Comparison of ENCODE assay signal across 19 cellular contexts in the genomic region with DNA sequence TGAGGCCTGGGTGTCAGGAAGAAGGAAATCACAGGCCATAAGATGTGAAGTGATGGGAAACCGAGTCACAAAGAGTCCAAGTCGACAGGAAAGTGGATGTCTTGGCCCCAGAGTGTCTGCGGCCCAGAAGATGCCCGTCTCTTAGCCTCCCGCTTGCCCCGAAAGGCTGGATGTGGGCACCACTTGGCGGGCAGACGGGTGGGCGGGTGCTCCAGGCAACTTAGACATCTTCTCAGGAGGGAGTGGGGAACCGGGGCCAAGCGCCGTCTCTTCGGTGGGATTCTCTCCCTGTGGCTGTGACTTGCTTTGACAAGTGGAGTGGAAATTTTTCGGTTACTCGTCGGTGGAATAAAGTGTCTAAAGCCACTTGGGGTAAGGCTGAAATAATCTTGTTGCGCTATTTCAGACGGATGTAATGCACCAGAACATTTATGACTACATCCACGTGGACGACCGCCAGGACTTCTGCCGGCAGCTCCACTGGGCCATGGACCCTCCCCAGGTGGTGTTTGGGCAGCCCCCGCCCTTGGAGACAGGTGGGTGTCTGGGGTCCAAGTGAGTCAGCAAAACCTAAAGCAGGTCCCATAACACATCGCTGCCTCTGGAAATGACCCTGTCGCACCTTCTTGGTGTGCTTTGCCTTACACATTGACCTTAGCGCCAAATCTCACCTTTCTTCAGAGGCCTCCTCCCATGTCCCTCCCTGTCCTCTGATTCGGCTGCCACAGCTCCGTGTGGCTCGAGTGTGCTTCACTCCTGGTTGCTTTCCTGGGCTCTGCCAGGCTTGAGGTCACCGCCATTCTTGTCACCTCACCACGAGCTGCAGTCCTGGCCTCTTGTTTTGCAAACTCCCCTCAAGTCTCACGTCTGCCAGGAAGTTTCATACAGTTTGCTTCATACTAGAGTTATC. TPM values are rescaled to one million over a fixed set of nuclear protein-coding genes. Genes with fewer than 3 reads are reported as not detected.
DNase-seq lines count a peak whose midpoint lies in the region; ATAC-seq, FAIRE-seq and TF ChIP-seq lines count a peak whose summit lies in the region.
"Had no signal": no experiment of that assay in that cellular context is flagged by ENCODE, and none has a peak within 500 bp of the region (broad histone marks: within the 10 kb centered on the region; RNA-seq: fewer than 3 reads in every experiment).

No MANE protein-coding gene starts in this region.

- intact Hi-C loops in K562 (cut with micrococcal nuclease) (no loop called here), sigmoid colon (cut with DNase I) (no loop called here)

- H3K27ac ChIP-seq in KOPT-K1 (ENCODE audit: low read depth, low read length, poor library complexity, severe bottlenecking) (peak overlapping the region; percentile 20), K562 (ENCODE audit: extremely low read depth, low read depth, low read length) (no peak overlapping the region), sigmoid colon (no peak overlapping the region), coronary artery (no peak overlapping the region)
- H3K27ac ChIP-seq: colonic mucosa, epithelial cell of prostate, gastroesophageal sphincter, pancreas had no signal

- no peaks in the 10 kb centered on the region for H3K36me3 ChIP-seq in KOPT-K1 (ENCODE audit: insufficient read depth, low read length)
- H3K36me3 ChIP-seq in K562 (ENCODE audit: control insufficient read depth, insufficient read depth, low read length), result no peaks in the 10 kb centered on the region
- H3K36me3 ChIP-seq in sigmoid colon, result no peaks in the 10 kb centered on the region
- H3K36me3 ChIP-seq: colonic mucosa, gastroesophageal sphincter, pancreas had no signal

- TF ChIP-seq CTCF in K562 (IDR thresholded peaks at IDR 0.05 in 2 of 3, conservative IDR thresholded peaks at IDR 0.05 in 1 of 3; ENCODE audit: insufficient read depth in 2 of 3, low read depth in 1 of 3, low read length in 3 of 3) (no peak), sigmoid colon (IDR thresholded peaks at IDR 0.05) (no peak), coronary artery (IDR thresholded peaks at IDR 0.05) (no peak)

- H3K9me1 ChIP-seq in K562 (ENCODE audit: control insufficient read depth, insufficient read depth, low read length), result no peaks in the 10 kb centered on the region

- 29% methylated on average over 32 of the region's 32 CpGs for WGBS in K562 (ENCODE audit: insufficient coverage, low coverage, missing lambda C conversion rate)
- 80 to 86% methylated on average over 32 of the region's 32 CpGs for WGBS in sigmoid colon, 2 donors

- H3K9me3 ChIP-seq in KOPT-K1 (ENCODE audit: insufficient read depth, low read length, poor library complexity, severe bottlenecking), result no peaks in the 10 kb centered on the region
- no peaks in the 10 kb centered on the region for H3K9me3 ChIP-seq in K562 (replicated peaks; ENCODE audit: control insufficient read depth, insufficient read depth, low read depth, low read length)
- H3K9me3 ChIP-seq in sigmoid colon, result no peaks in the 10 kb centered on the region
- H3K9me3 ChIP-seq: colonic mucosa, gastroesophageal sphincter, MG63, pancreas had no signal

- H3K4me3 ChIP-seq in K562 (no peak overlapping the region), sigmoid colon (no peak overlapping the region), coronary artery (no peak overlapping the region)
- H3K4me3 ChIP-seq: colonic mucosa, gastroesophageal sphincter, MG63, pancreas had no signal

- TF ChIP-seq RAD21 in K562 (CRISPR knock-in tag; conservative IDR thresholded peaks at IDR 0.05 in 1 of 2, IDR thresholded peaks at IDR 0.05 in 1 of 2), result no peak

- H3K4me1 ChIP-seq in K562 (replicated peaks in 1 of 2; ENCODE audit: control insufficient read depth in 2 of 2, insufficient read depth in 2 of 2, low read length in 2 of 2) (peaks cover 0 to 34% of the 10 kb centered on the region in 2 experiments; a peak in 2 of 5 replicates), sigmoid colon (no peaks in the 10 kb centered on the region)
- H3K4me1 ChIP-seq: colonic mucosa, gastroesophageal sphincter, pancreas had no signal

- no peaks in the 10 kb centered on the region for H3K79me2 ChIP-seq in K562 (ENCODE audit: control insufficient read depth, insufficient read depth, low read length)

- no peak overlapping the region for H2AFZ ChIP-seq in K562 (ENCODE audit: low read depth, low read length)

- peak; percentile 67 for FAIRE-seq in K562 (lab: Jason Lieb, UNC)
- FAIRE-seq: pancreas, TTC549 had no signal

- POLR2A ChIA-PET in K562 (lab: Yijun Ruan, JAX), result interaction anchor here (0.7 kb wide), 1 partner anchor 12 kb away, joined by 3 read pairs; no protein-coding TSS in a partner anchor

- CTCF ChIA-PET in K562 (lab: Yijun Ruan, JAX; ENCODE audit: low intra/inter-chr PET ratio), result no interaction called here

- TF ChIP-seq EP300 in K562 (IDR thresholded peaks at IDR 0.05; ENCODE audit: low read length) (no peak), sigmoid colon (IDR thresholded peaks at IDR 0.05) (no peak)

- H3K27me3 ChIP-seq in K562 (ENCODE audit: control insufficient read depth in 2 of 2, insufficient read depth in 2 of 2, low read length in 2 of 2), result peaks cover 4 to 49% of the 10 kb centered on the region in 2 experiments; a peak in 4 of 5 replicates
- no peaks in the 10 kb centered on the region for H3K27me3 ChIP-seq in sigmoid colon
- H3K27me3 ChIP-seq: colonic mucosa, MG63, pancreas had no signal

- ATAC-seq in K562 (no peak), GM21390 (IDR thresholded peaks at IDR 0.05; ENCODE audit: unreplicated experiment) (no peak)
- ATAC-seq: gastroesophageal sphincter, pancreas had no signal

- no peak for TF ChIP-seq POLR2A in K562 (conservative IDR thresholded peaks at IDR 0.05)
- no peak for TF ChIP-seq POLR2A in sigmoid colon (IDR thresholded peaks at IDR 0.05)

- BruUV-seq in K562 (replicated peaks; lab: Mats Ljungman, UMichigan), result no TSS peak

- H4K20me1 ChIP-seq in K562 (replicated peaks; ENCODE audit: control insufficient read depth, insufficient read depth, low read length), result no peaks in the 10 kb centered on the region

- H3K9ac ChIP-seq in K562 (ENCODE audit: insufficient read depth in 1 of 2, low read depth in 2 of 2, low read length in 2 of 2), result no peak overlapping the region; a peak in 1 of 4 replicates

- DNase-seq in activated effector memory CD4-positive, alpha-beta T cell treated with anti-CD3 and anti-CD28 coated beads, Interleukin-2, amount 50 U/mL, for 16 hours, result peak; percentile 58
- DNase-seq in activated effector memory CD4-positive, alpha-beta T cell treated with Interleukin-2 at 50 U/mL for 16 hours, result no peak
- DNase-seq in K562 (ENCODE audit: extremely low read depth in 1 of 4, low spot score in 3 of 4), result no peak
- peak; percentile 50 for DNase-seq in sigmoid colon
- DNase-seq in coronary artery (ENCODE audit: low spot score), result no peak
- DNase-seq in stimulated activated CD4-positive, alpha-beta T cell treated with anti-CD3 and anti-CD28 coated beads, Interleukin-4, amount 100 ng/mL, for 24 hours, result no peak
- DNase-seq: activated gamma-delta T cell; CD8-positive, alpha-beta memory T cell; colonic mucosa; MG63; NCI-H1930; NCI-H510A; stimulated activated CD4-positive, alpha-beta T cell treated with anti-CD3 and anti-CD28 coated beads, Interleukin-2, amount 100 ng/mL, for 24 hours had no signal

- no peak overlapping the region for H3K4me2 ChIP-seq in K562 (ENCODE audit: insufficient read depth, low read length)

- in situ Hi-C loops in K562 (cut with MboI), result no loop called here

TF ChIP-seq in K562, 482 proteins besides CTCF, POLR2A, EP300 and RAD21 (continues in another document):
- TF ChIP-seq ILK (tag; IDR thresholded peaks at IDR 0.05; ENCODE audit: borderline replicate concordance, low read depth) (no peak), FOXM1 (IDR thresholded peaks at IDR 0.05; ENCODE audit: low read depth) (no peak), FOXM1 (CRISPR knock-in tag; IDR thresholded peaks at IDR 0.05; ENCODE audit: low read depth) (no peak), HOXB6 (CRISPR knock-in tag; IDR thresholded peaks at IDR 0.05; ENCODE audit: borderline replicate concordance) (no peak), THRAP3 (IDR thresholded peaks at IDR 0.05; ENCODE audit: borderline replicate concordance) (no peak)
- TF ChIP-seq, protein P1, sequence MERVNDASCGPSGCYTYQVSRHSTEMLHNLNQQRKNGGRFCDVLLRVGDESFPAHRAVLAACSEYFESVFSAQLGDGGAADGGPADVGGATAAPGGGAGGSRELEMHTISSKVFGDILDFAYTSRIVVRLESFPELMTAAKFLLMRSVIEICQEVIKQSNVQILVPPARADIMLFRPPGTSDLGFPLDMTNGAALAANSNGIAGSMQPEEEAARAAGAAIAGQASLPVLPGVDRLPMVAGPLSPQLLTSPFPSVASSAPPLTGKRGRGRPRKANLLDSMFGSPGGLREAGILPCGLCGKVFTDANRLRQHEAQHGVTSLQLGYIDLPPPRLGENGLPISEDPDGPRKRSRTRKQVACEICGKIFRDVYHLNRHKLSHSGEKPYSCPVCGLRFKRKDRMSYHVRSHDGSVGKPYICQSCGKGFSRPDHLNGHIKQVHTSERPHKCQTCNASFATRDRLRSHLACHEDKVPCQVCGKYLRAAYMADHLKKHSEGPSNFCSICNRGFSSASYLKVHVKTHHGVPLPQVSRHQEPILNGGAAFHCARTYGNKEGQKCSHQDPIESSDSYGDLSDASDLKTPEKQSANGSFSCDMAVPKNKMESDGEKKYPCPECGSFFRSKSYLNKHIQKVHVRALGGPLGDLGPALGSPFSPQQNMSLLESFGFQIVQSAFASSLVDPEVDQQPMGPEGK (CRISPR knock-in tag; IDR thresholded peaks at IDR 0.05; ENCODE audit: borderline replicate concordance), result no peak

RNA-seq across cellular contexts. Expression of gene EXOC3, which starts 20.4 kb away (rescaled TPM):
- 103 and 177 TPM in 2 replicates for total RNA-seq in K562 (2011; cell fraction: chromatin; rRNA removed; ENCODE audit: low replicate concordance)
- 66.8 and 69.0 TPM in 2 replicates for total RNA-seq in K562 (2011; cell fraction: nucleolus; rRNA removed)
- total RNA-seq in K562 (2011; cell fraction: nucleoplasm; rRNA removed), result 75.2 and 79.0 TPM in 2 replicates
- total RNA-seq in K562 (2014; rRNA removed) (22.4 and 27.5 TPM in 2 replicates), K562 (2014; rRNA removed; fragmentation: Illumina TruSeq; extraction: Trizol) (13.9 and 16.5 TPM in 2 replicates), K562 (2015; rRNA removed; fragmentation: Illumina TruSeq; extraction: Trizol) (22.4 and 22.9 TPM in 2 replicates), K562 (2021) (41.0 and 41.9 TPM in 2 replicates), sigmoid colon (10 to 100 TPM; 45.7 to 68.7 (median 48.5) TPM)
- polyA plus RNA-seq in K562 (2011; rRNA removed) (15.5 and 18.8 TPM in 2 replicates), K562 (2014; fragmentation: Illumina TruSeq; extraction: Trizol) (22.9 and 25.8 TPM in 2 replicates), K562 (2014; fragmentation: Nextera tagmentation; extraction: Ambion mirVana) (1 to 10 TPM; 1.4 to 3.7 TPM), K562 (2014; rRNA removed) (25.6 and 26.4 TPM in 2 replicates), sigmoid colon (10 to 100 TPM; 18.6 to 60.9 (median 36.1) TPM)
- 12.0 and 15.7 TPM in 2 replicates for polyA plus RNA-seq in K562 (2011; cell fraction: cytosol; rRNA removed)
- polyA plus RNA-seq in K562 (2011; cell fraction: nucleus; rRNA removed), result 37.6 and 54.4 TPM in 2 replicates
- 34.5 and 78.0 TPM in 2 replicates for polyA plus RNA-seq in K562 (2012)
- polyA minus RNA-seq in K562 (2011; rRNA and poly(A)+ RNA removed), result 13.4 and 17.1 TPM in 2 replicates
- polyA minus RNA-seq in K562 (2011; cell fraction: cytosol; rRNA and poly(A)+ RNA removed), result 14.6 and 14.7 TPM in 2 replicates
- polyA minus RNA-seq in K562 (2011; cell fraction: nucleus; rRNA and poly(A)+ RNA removed), result 18.3 and 25.2 TPM in 2 replicates

Comparison
In these comparisons a context has a peak if more than half of its experiments do, and no peak if none do; other contexts are left out.
1. DNase-seq: peak in activated effector memory CD4-positive, alpha-beta T cell treated with anti-CD3 and anti-CD28 coated beads, Interleukin-2, amount 50 U/mL, for 16 hours (single experiment) and sigmoid colon (single experiment); none in activated effector memory CD4-positive, alpha-beta T cell treated with Interleukin-2 at 50 U/mL for 16 hours (single experiment), K562 (0 of 4), coronary artery (single experiment) and stimulated activated CD4-positive, alpha-beta T cell treated with anti-CD3 and anti-CD28 coated beads, Interleukin-4, amount 100 ng/mL, for 24 hours (single experiment).